29 cellular contexts compared by ENCODE assay signal in the genomic region with DNA sequence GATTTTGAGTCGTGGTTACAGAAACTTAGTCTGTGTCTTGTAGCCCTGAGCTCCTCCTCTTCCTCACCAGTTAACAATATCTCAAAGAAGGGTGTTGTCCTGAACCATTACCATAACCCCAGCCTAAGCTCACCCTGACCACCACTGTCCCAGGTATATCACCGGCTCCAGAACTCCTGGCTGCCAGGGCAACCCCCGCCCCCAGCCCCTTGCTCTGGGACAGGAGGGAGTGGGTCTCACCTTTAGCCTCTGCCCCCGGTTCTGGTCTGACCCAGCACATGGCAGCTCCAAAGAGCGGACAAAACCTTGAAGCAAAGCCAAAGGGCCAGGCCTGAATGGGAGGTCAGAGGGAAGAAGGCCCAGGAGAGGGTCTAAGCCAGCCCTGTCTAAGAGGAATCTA. TPM values are rescaled to one million over a fixed set of nuclear protein-coding genes. Genes with fewer than 3 reads are reported as not detected.
DNase-seq lines count a peak whose midpoint lies in the region; TF ChIP-seq lines count a peak whose summit lies in the region.
"Had no signal": no experiment of that assay in that cellular context is flagged by ENCODE, and none has a peak within 500 bp of the region (broad histone marks: within the 10 kb centered on the region; RNA-seq: fewer than 3 reads in every experiment).

No MANE protein-coding gene starts in this region.

- no peak overlapping the region for H3K27ac Mint-ChIP-seq in neural crest cell (ENCODE audit: unreplicated experiment)
- H3K27ac Mint-ChIP-seq: activated CD4-positive, alpha-beta memory T cell treated with anti-CD3 and anti-CD28 coated beads for 36 hours; activated naive CD4-positive, alpha-beta T cell treated with anti-CD3 and anti-CD28 coated beads, Interleukin-2, amount 10 ng/mL, durations not matched to agents 7 days and 5 days; stimulated activated effector memory CD8-positive, alpha-beta T cell treated with anti-CD3 and anti-CD28 coated beads, Interleukin-12 subunit alpha, Interleukin-12 subunit beta, amount 100 ng/mL, for 72 hours had no signal

- H3K4me3 Mint-ChIP-seq in neural crest cell, result peak overlapping the region; percentile 23
- H3K4me3 Mint-ChIP-seq: activated CD4-positive, alpha-beta memory T cell treated with anti-CD3 and anti-CD28 coated beads for 36 hours had no signal

- TF ChIP-seq POLR2A in suprapubic skin (IDR thresholded peaks at IDR 0.05) (no peak), ovary (IDR thresholded peaks at IDR 0.05) (no peak)

- H3K9me3 Mint-ChIP-seq in neural crest cell, result no peaks in the 10 kb centered on the region
- H3K9me3 Mint-ChIP-seq: activated CD4-positive, alpha-beta memory T cell treated with anti-CD3 and anti-CD28 coated beads for 36 hours; activated naive CD4-positive, alpha-beta T cell treated with anti-CD3 and anti-CD28 coated beads, Interleukin-2, amount 10 ng/mL, durations not matched to agents 7 days and 5 days; stimulated activated effector memory CD8-positive, alpha-beta T cell treated with anti-CD3 and anti-CD28 coated beads, Interleukin-12 subunit alpha, Interleukin-12 subunit beta, amount 100 ng/mL, for 72 hours had no signal

- no peak overlapping the region for H2AFZ ChIP-seq in hepatocyte
- H2AFZ ChIP-seq: PC-9 had no signal

- no peaks in the 10 kb centered on the region for H3K79me2 ChIP-seq in hepatocyte

- no peak for TF ChIP-seq EP300 in suprapubic skin (IDR thresholded peaks at IDR 0.05)
- TF ChIP-seq EP300 in ovary (IDR thresholded peaks at IDR 0.05), result no peak

- no peaks in the 10 kb centered on the region for H3K9me2 ChIP-seq in hepatocyte (replicated peaks; ENCODE audit: insufficient read depth)

- H3K4me1 Mint-ChIP-seq in neural crest cell, result peaks cover 37% of the 10 kb centered on the region

- H3K36me3 Mint-ChIP-seq in neural crest cell (ENCODE audit: low read depth), result no peaks in the 10 kb centered on the region
- H3K36me3 Mint-ChIP-seq: activated CD4-positive, alpha-beta memory T cell treated with anti-CD3 and anti-CD28 coated beads for 36 hours; activated naive CD4-positive, alpha-beta T cell treated with anti-CD3 and anti-CD28 coated beads, Interleukin-2, amount 10 ng/mL, durations not matched to agents 7 days and 5 days; stimulated activated effector memory CD8-positive, alpha-beta T cell treated with anti-CD3 and anti-CD28 coated beads, Interleukin-12 subunit alpha, Interleukin-12 subunit beta, amount 100 ng/mL, for 72 hours had no signal

- H3K27me3 Mint-ChIP-seq in neural crest cell (ENCODE audit: low read depth), result peaks cover 17% of the 10 kb centered on the region

- TF ChIP-seq CTCF in 22Rv1 (IDR thresholded peaks at IDR 0.05) (no peak), VCaP (conservative IDR thresholded peaks at IDR 0.05) (no peak), hepatocyte (IDR thresholded peaks at IDR 0.05; ENCODE audit: poor library complexity) (no peak), neural crest cell (conservative IDR thresholded peaks at IDR 0.05) (no peak), suprapubic skin (IDR thresholded peaks at IDR 0.05) (no peak), ovary (IDR thresholded peaks at IDR 0.05) (no peak)

- peak overlapping the region; percentile 59 for H3K4me2 ChIP-seq in hepatocyte
- H3K4me2 ChIP-seq: KMS-11, PC-9 had no signal

- H3K27ac ChIP-seq in 22Rv1 (peak overlapping the region; percentile 99), VCaP (peak overlapping the region; percentile 92), hepatocyte (peak overlapping the region; percentile 86), suprapubic skin (no peak overlapping the region), ovary (no peak overlapping the region)
- H3K27ac ChIP-seq: HL-60, KMS-11, left ventricle myocardium inferior, PC-9, SK-N-MC had no signal

- intact Hi-C loops in ovary (cut with DNase I), result no loop called here

- H3K36me3 ChIP-seq in hepatocyte (replicated peaks; ENCODE audit: insufficient read depth, low read depth), result no peaks in the 10 kb centered on the region
- no peaks in the 10 kb centered on the region for H3K36me3 ChIP-seq in suprapubic skin
- H3K36me3 ChIP-seq in ovary, result no peaks in the 10 kb centered on the region
- H3K36me3 ChIP-seq: HAP-1, left ventricle myocardium inferior, MG63 had no signal

- H3K4me1 ChIP-seq in hepatocyte (ENCODE audit: insufficient read depth) (peaks cover 40% of the 10 kb centered on the region), suprapubic skin (peaks cover 10% of the 10 kb centered on the region), ovary (ENCODE audit: insufficient read depth) (no peaks in the 10 kb centered on the region)

- 78% methylated on average over 5 of the region's 5 CpGs for WGBS in hepatocyte (ENCODE audit: low lambda C conversion rate, missing lambda C conversion rate)
- 91% methylated on average over 5 of the region's 5 CpGs for WGBS in suprapubic skin
- 71 to 84% (median 82%) methylated on average over 5 of the region's 5 CpGs for WGBS in ovary, 3 donors

- H3K27me3 ChIP-seq in hepatocyte (no peaks in the 10 kb centered on the region), suprapubic skin (peaks cover 9% of the 10 kb centered on the region), ovary (no peaks in the 10 kb centered on the region)
- H3K27me3 ChIP-seq: MG63 had no signal

- H3K4me3 ChIP-seq in hepatocyte (no peak overlapping the region), suprapubic skin (no peak overlapping the region), ovary (no peak overlapping the region)
- H3K4me3 ChIP-seq: GM12878, HAP-1, left ventricle myocardium inferior, MG63, PC-9, SK-N-MC had no signal

- DNase-seq in hepatocyte (ENCODE audit: low spot score) (no peak), neural crest cell (ENCODE audit: low read depth, low spot score) (no peak), suprapubic skin (ENCODE audit: low spot score in 2 of 2) (no peak), NCI-H345 (lab: John Stamatoyannopoulos, UW) (no peak), HuH-7.5 (ENCODE audit: low spot score) (no peak), ovary (no peak)
- DNase-seq: activated CD4-positive, alpha-beta memory T cell treated with anti-CD3 and anti-CD28 coated beads for 36 hours; activated CD8-positive, alpha-beta memory T cell treated with anti-CD3 and anti-CD28 coated beads, Interleukin-2, amount 50 U/mL, for 48 hours; activated naive CD4-positive, alpha-beta T cell treated with anti-CD3 and anti-CD28 coated beads, Interleukin-2, amount 10 ng/mL, durations not matched to agents 7 days and 5 days; AML-193; DMS153; effector CD4-positive, alpha-beta T cell; left ventricle myocardium inferior; mesendoderm; MG63; NCI-H2029; NCI-H526; PC-9 had no signal

- H4K20me1 ChIP-seq in hepatocyte (ENCODE audit: insufficient read depth, poor library complexity, severe bottlenecking), result no peaks in the 10 kb centered on the region

- H3K9me3 ChIP-seq in hepatocyte (ENCODE audit: low read depth) (no peaks in the 10 kb centered on the region), suprapubic skin (no peaks in the 10 kb centered on the region), ovary (no peaks in the 10 kb centered on the region)
- H3K9me3 ChIP-seq: HAP-1, left ventricle myocardium inferior, MG63 had no signal

RNA-seq across cellular contexts. Expression of gene PSMD1, which starts 5.6 kb away (rescaled TPM):
- total RNA-seq in hepatocyte (92.9 and 93.6 TPM in 2 replicates), neural crest cell (128 and 146 TPM in 2 replicates), suprapubic skin (10 to 100 TPM; 45.5 to 60.2 (median 56.8) TPM), ovary (10 to 100 TPM; 25.9 to 68.2 (median 57.8) TPM)
- polyA plus RNA-seq in hepatocyte (96.3 and 106 TPM in 2 replicates), ovary (10 to 100 TPM; 19.0 to 73.2 TPM)

RNA-seq across cellular contexts. Expression of gene C2orf72, which starts 13.8 kb away (rescaled TPM):
- total RNA-seq in hepatocyte (108 and 112 TPM in 2 replicates), neural crest cell (3.0 and 3.3 TPM in 2 replicates), suprapubic skin (1 to 10 TPM; 2.6 to 9.0 (median 5.8) TPM), ovary (under 1 TPM in 3 of 7 donors, not detected in 4; 0.11 to 0.18 (median 0.12) TPM)
- polyA plus RNA-seq in hepatocyte (64.1 and 86.9 TPM in 2 replicates), ovary (under 1 TPM; 0.06 to 0.13 TPM)
- total RNA-seq: PC-9 had no signal

RNA-seq across cellular contexts. Expression of gene SPATA3, which starts 55.2 kb away (rescaled TPM):
- not detected in 2 replicates for total RNA-seq in hepatocyte
- polyA plus RNA-seq in hepatocyte, result not detected in 2 replicates
- total RNA-seq in neural crest cell, result not detected in 2 replicates
- total RNA-seq in suprapubic skin, result not detected
- not detected for total RNA-seq in ovary
- polyA plus RNA-seq in ovary, result not detected
- total RNA-seq: chondrocyte; epithelial cell of proximal tubule; GM12878; left ventricle myocardium inferior; PC-9; T-helper 1 cell treated with Interleukin-12 subunit alpha and Interleukin-12 subunit beta and Interleukin-4 antibody, amounts not matched to agents 30 ng/mL and 1 ng/mL, for 36 hours had no signal
- polyA plus RNA-seq: GM12878 had no signal

Comparison
In these comparisons a context has a peak if more than half of its experiments do, and no peak if none do; other contexts are left out.
1. H3K27ac ChIP-seq: peak in 22Rv1 (single experiment), VCaP (single experiment) and hepatocyte (single experiment); none in suprapubic skin (single experiment) and ovary (0 of 2).
2. RNA of gene C2orf72, which starts 13.8 kb away (total RNA-seq): 108 to 112 TPM in hepatocyte; 2.6 to 9.0 TPM in suprapubic skin, 3.0 to 3.3 TPM in neural crest cell and 0.11 to 0.18 TPM in ovary; every median in the first group is over 10 times any median in the second.